Comparison of ENCODE assay signal across 9 cellular contexts in genomic region chr21:34846601-34847112, GRCh38.
A peak's percentile ranks its signal among the peaks of the same experiment; 100 is the strongest.
DNase-seq lines count a peak whose midpoint lies in the region; ATAC-seq and TF ChIP-seq lines count a peak whose summit lies in the region.
"Had no signal": no experiment of that assay in that cellular context is flagged by ENCODE, and none has a peak within 500 bp of the region (broad histone marks: within the 10 kb centered on the region; RNA-seq: fewer than 3 reads in every experiment).

No MANE protein-coding gene starts in this region.

- H3K27ac ChIP-seq in prostate gland (peak overlapping the region; percentile 66 to 68), body of pancreas (no peak overlapping the region)

- TF ChIP-seq CTCF in prostate gland (IDR thresholded peaks at IDR 0.05): no peak
- TF ChIP-seq CTCF in body of pancreas (IDR thresholded peaks at IDR 0.05): no peak

- TF ChIP-seq POLR2A in prostate gland (IDR thresholded peaks at IDR 0.05) (peak; percentile 29), body of pancreas (IDR thresholded peaks at IDR 0.05) (no peak), erythroblast (IDR thresholded peaks at IDR 0.05; ENCODE audit: low read length) (no peak)

- H3K4me1 ChIP-seq in NT2/D1 (ENCODE audit: insufficient read depth, insufficient read length) (peaks cover 12% of the 10 kb centered on the region), prostate gland (replicated peaks) (peaks cover 16% of the 10 kb centered on the region), body of pancreas (peaks cover 7% of the 10 kb centered on the region)

- H3K4me3 ChIP-seq in NT2/D1 (ENCODE audit: insufficient read length, low read depth) (peak overlapping the region; percentile 6), prostate gland (no peak overlapping the region), body of pancreas (no peak overlapping the region)

- H3K9me3 ChIP-seq in NT2/D1 (ENCODE audit: insufficient read depth, low read length) (no peaks in the 10 kb centered on the region; the same call in 1 of the 2 replicates), prostate gland (no peaks in the 10 kb centered on the region), body of pancreas (no peaks in the 10 kb centered on the region)

- H3K36me3 ChIP-seq in NT2/D1 (ENCODE audit: insufficient read depth, insufficient read length, low read length) (peaks cover 35% of the 10 kb centered on the region), prostate gland (no peaks in the 10 kb centered on the region), body of pancreas (replicated peaks in 1 of 2; ENCODE audit: insufficient read depth in 1 of 2, low read depth in 2 of 2) (no peaks in the 10 kb centered on the region)

- WGBS in prostate gland: 16% methylated on average over 11 of the region's 11 CpGs
- WGBS in body of pancreas, 2 donors: 73 to 80% methylated on average over 11 of the region's 11 CpGs

- intact Hi-C loops in prostate gland (cut with DNase I): no loop called here
- intact Hi-C loops in body of pancreas (cut with DNase I): no loop called here

- DNase-seq in Daoy (ENCODE audit: low read depth): peak; percentile 86
- no peak for DNase-seq in NT2/D1 (ENCODE audit: low read depth, low spot score)
- DNase-seq in prostate gland (ENCODE audit: low spot score): no peak
- no peak for DNase-seq in body of pancreas
- no peak for DNase-seq in NCI-H345 (lab: John Stamatoyannopoulos, UW)
- DNase-seq in amygdala (lab: John Stamatoyannopoulos, UW): no peak
- DNase-seq in erythroblast (lab: John Stamatoyannopoulos, UW): no peak
- DNase-seq: activated effector memory CD4-positive, alpha-beta T cell treated with anti-CD3 and anti-CD28 coated beads, Interleukin-2, amount 50 U/mL, for 16 hours had no signal

- no peaks in the 10 kb centered on the region for H3K27me3 ChIP-seq in NT2/D1 (ENCODE audit: insufficient read depth, insufficient read length)
- no peaks in the 10 kb centered on the region for H3K27me3 ChIP-seq in prostate gland (replicated peaks; ENCODE audit: insufficient read depth)
- H3K27me3 ChIP-seq in body of pancreas: no peaks in the 10 kb centered on the region

- H3K9ac ChIP-seq in NT2/D1 (ENCODE audit: insufficient read length, low read depth): peak overlapping the region; percentile 61

- ATAC-seq in esophagus mucosa (peak; percentile 50), body of pancreas (no peak)

Comparison
In these comparisons a context has a peak if more than half of its experiments do, and no peak if none do; other contexts are left out.
1. H3K27ac ChIP-seq: peak in prostate gland (2 of 2); none in body of pancreas (0 of 4).